Comparison of ENCODE assay signal across 9 cellular contexts in the genomic region with DNA sequence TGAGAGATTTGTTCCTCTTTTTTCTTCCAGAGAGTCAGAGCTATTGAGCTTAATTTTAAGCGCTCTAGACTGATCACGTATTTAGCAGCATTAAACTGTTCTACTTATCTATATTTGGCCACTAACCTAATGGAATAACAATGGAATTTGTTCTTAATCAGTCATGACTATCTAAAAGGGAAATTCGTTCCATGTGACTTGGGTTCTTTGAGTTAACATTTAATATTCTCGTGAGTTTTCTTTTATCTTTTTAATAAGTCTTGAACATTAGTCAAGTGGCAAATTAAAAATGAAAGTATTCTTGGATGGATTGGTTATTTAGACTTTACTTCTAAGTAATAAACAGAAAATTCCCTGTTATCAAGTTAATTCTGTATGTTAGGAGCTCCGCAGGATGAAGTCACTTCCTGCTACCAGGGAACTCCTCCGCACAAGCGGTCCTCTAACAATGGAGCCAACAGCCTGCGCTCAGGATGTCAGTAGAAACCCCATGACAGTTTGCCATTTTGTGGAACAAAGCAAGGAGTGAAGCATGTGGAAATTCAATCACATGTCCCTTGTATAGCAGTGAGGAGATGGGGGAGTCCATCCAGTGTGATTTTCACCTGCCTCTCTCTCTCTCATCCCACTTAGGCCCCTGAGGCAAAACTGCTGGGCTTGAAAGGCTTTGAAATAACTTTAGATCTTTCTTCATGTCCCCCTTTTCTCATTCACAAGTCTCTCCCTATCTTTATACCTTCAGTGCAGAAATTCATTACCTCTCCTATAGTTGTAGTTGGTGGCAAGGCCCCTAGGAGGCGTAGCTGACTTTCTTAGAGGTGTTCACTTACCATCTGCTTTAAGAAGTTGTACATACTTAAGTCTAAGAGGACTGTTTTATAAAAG.
DNase-seq lines count a peak whose midpoint lies in the region; ATAC-seq and TF ChIP-seq lines count a peak whose summit lies in the region.
"Had no signal": no experiment of that assay in that cellular context is flagged by ENCODE, and none has a peak within 500 bp of the region (broad histone marks: within the 10 kb centered on the region; RNA-seq: fewer than 3 reads in every experiment).

No MANE protein-coding gene starts in this region.

- CTCF ChIA-PET in activated naive CD4-positive, alpha-beta T cell treated with anti-CD3 and anti-CD28 coated beads for 36 hours (lab: Charles Lee): interaction anchor here (0.6 to 1.5 kb wide), 8 partner anchors 12 to 773 kb away, joined by 3 to 4 read pairs (median 3); no protein-coding TSS in a partner anchor

- H3K4me3 ChIP-seq in Karpas-422 (ENCODE audit: low read length) (no peak overlapping the region), left lung (no peak overlapping the region)

- H3K27me3 ChIP-seq in Karpas-422 (ENCODE audit: low read length) (no peaks in the 10 kb centered on the region), left lung (no peaks in the 10 kb centered on the region)

- no peaks in the 10 kb centered on the region for H3K4me1 Mint-ChIP-seq in activated naive CD4-positive, alpha-beta T cell treated with anti-CD3 and anti-CD28 coated beads for 36 hours (ENCODE audit: low read depth)

- H3K79me2 ChIP-seq in Karpas-422 (ENCODE audit: low read length): no peaks in the 10 kb centered on the region

- H3K36me3 ChIP-seq in Karpas-422 (ENCODE audit: insufficient read depth, low read length) (no peaks in the 10 kb centered on the region), left lung (peaks cover 0 to 15% of the 10 kb centered on the region in 2 donors)

- TF ChIP-seq CTCF in left lung (IDR thresholded peaks at IDR 0.05): no peak

- intact Hi-C loops in activated naive CD4-positive, alpha-beta T cell treated with anti-CD3 and anti-CD28 coated beads for 36 hours (cut with micrococcal nuclease): loop anchor here (1.0 to 2.0 kb wide), 3 partner anchors 650 to 774 kb away; no protein-coding TSS in a partner anchor
- intact Hi-C loops in left lung (cut with DNase I): no loop called here

- H3K9me3 ChIP-seq in Karpas-422 (ENCODE audit: low read length) (no peaks in the 10 kb centered on the region), left lung (no peaks in the 10 kb centered on the region)

- no peaks in the 10 kb centered on the region for H3K9me2 ChIP-seq in Karpas-422 (replicated peaks; ENCODE audit: insufficient read depth, low read length)

- H3K27ac Mint-ChIP-seq in activated naive CD4-positive, alpha-beta T cell treated with anti-CD3 and anti-CD28 coated beads for 36 hours: no peak overlapping the region
- H3K27ac Mint-ChIP-seq: activated naive CD8-positive, alpha-beta T cell had no signal

- peaks cover 4% of the 10 kb centered on the region; the same call in 1 of the 2 replicates for H4K20me1 ChIP-seq in Karpas-422 (ENCODE audit: insufficient read depth, low read depth, low read length)

- ATAC-seq in left lung (peak; percentile 45), GM21526 (IDR thresholded peaks at IDR 0.05; ENCODE audit: low FRiP score, unreplicated experiment) (no peak)

- DNase-seq in activated CD4-positive, alpha-beta T cell treated with anti-CD3 and anti-CD28 coated beads for 48 hours: peak; percentile 52
- no peak for DNase-seq in activated CD4-positive, alpha-beta T cell treated with anti-CD3 and anti-CD28 coated beads for 4 hours
- DNase-seq in Karpas-422: peak; percentile 82
- peak; percentile 58 for DNase-seq in activated naive CD4-positive, alpha-beta T cell treated with anti-CD3 and anti-CD28 coated beads for 36 hours
- no peak for DNase-seq in left lung
- no peak for DNase-seq in NCI-H446 treated with DMSO at 0.1 percent for 48 hours (lab: John Stamatoyannopoulos, UW)
- no peak for DNase-seq in putamen (ENCODE audit: low spot score)

- H3K27ac ChIP-seq in Karpas-422 (ENCODE audit: low read length): no peak overlapping the region
- H3K27ac ChIP-seq in left lung: peak overlapping the region in 1 of 2 donors; percentile 21

- no peak overlapping the region for H2AFZ ChIP-seq in Karpas-422 (ENCODE audit: low read length)

- H3K4me3 Mint-ChIP-seq in activated naive CD4-positive, alpha-beta T cell treated with anti-CD3 and anti-CD28 coated beads for 36 hours: no peak overlapping the region
- H3K4me3 Mint-ChIP-seq: activated naive CD8-positive, alpha-beta T cell had no signal

- no peak overlapping the region for H3K9ac ChIP-seq in Karpas-422 (ENCODE audit: low read length)

- H3K27me3 Mint-ChIP-seq in activated naive CD4-positive, alpha-beta T cell treated with anti-CD3 and anti-CD28 coated beads for 36 hours (ENCODE audit: low read depth): no peaks in the 10 kb centered on the region
- H3K27me3 Mint-ChIP-seq: activated naive CD8-positive, alpha-beta T cell had no signal

- H3K36me3 Mint-ChIP-seq in activated naive CD4-positive, alpha-beta T cell treated with anti-CD3 and anti-CD28 coated beads for 36 hours (ENCODE audit: low read depth): peaks cover 9% of the 10 kb centered on the region

- no peaks in the 10 kb centered on the region for H3K4me1 ChIP-seq in Karpas-422 (ENCODE audit: low read length)
- no peaks in the 10 kb centered on the region for H3K4me1 ChIP-seq in left lung

- H3K4me2 ChIP-seq in Karpas-422 (ENCODE audit: low read depth, low read length, poor library complexity, severe bottlenecking): no peak overlapping the region

- no peaks in the 10 kb centered on the region for H3K9me3 Mint-ChIP-seq in activated naive CD4-positive, alpha-beta T cell treated with anti-CD3 and anti-CD28 coated beads for 36 hours

Comparison
In these comparisons a context has a peak if more than half of its experiments do, and no peak if none do; other contexts are left out.
1. DNase-seq: peak in activated CD4-positive, alpha-beta T cell treated with anti-CD3 and anti-CD28 coated beads for 48 hours (single experiment), Karpas-422 (single experiment) and activated naive CD4-positive, alpha-beta T cell treated with anti-CD3 and anti-CD28 coated beads for 36 hours (single experiment); none in activated CD4-positive, alpha-beta T cell treated with anti-CD3 and anti-CD28 coated beads for 4 hours (0 of 2), left lung (0 of 2), NCI-H446 treated with DMSO at 0.1 percent for 48 hours (single experiment) and putamen (single experiment).